22 cellular contexts compared by ENCODE assay signal in genomic region chr7:135420786-135421185, GRCh38.
"Had no signal": no experiment of that assay in that cellular context is flagged by ENCODE, and none has a peak within 500 bp of the region (broad histone marks: within the 10 kb centered on the region; RNA-seq: fewer than 3 reads in every experiment).

No MANE protein-coding gene starts in this region.

- H3K4me3 ChIP-seq: left lung, sigmoid colon, thoracic aorta, upper lobe of left lung had no signal

- DNase-seq: activated CD4-positive, alpha-beta T cell treated with anti-CD3 and anti-CD28 coated beads for 48 hours; activated CD4-positive, CD25-positive, alpha-beta regulatory T cell; activated CD8-positive, alpha-beta T cell treated with anti-CD3 and anti-CD28 coated beads for 36 hours; activated naive CD4-positive, alpha-beta T cell treated with anti-CD3 and anti-CD28 coated beads for 36 hours; activated naive CD8-positive, alpha-beta T cell treated with anti-CD3 and anti-CD28 coated beads, Interleukin-2, amount 50 U/mL, for 24 hours; activated T-cell treated with anti-CD3 and anti-CD28 coated beads, Interleukin-2, amount 50 U/mL, for 24 hours; caudate nucleus; effector memory CD8-positive, alpha-beta T cell; glutamatergic neuron; hypothalamus; kidney; left lung; midbrain; nephron progenitor cell; nucleus accumbens; sigmoid colon; stimulated activated CD4-positive, alpha-beta T cell treated with anti-CD3 and anti-CD28 coated beads, Interleukin-4, amount 100 ng/mL, for 24 hours; T-helper 1 cell; T-helper 9 cell; upper lobe of left lung had no signal

- H3K27ac ChIP-seq: left lung, sigmoid colon, thoracic aorta, upper lobe of left lung had no signal

- H3K4me1 ChIP-seq: left lung, sigmoid colon had no signal

- H3K27me3 ChIP-seq: left lung, sigmoid colon, upper lobe of left lung had no signal

- H3K36me3 ChIP-seq: thoracic aorta had no signal

- H3K9me3 ChIP-seq: left lung, sigmoid colon, thoracic aorta, upper lobe of left lung had no signal

- ATAC-seq: activated CD8-positive, alpha-beta T cell treated with anti-CD3 and anti-CD28 coated beads for 36 hours; activated naive CD8-positive, alpha-beta T cell treated with anti-CD3 and anti-CD28 coated beads, Interleukin-2, amount 50 U/mL, for 24 hours; effector memory CD8-positive, alpha-beta T cell; left lung; stimulated activated effector memory CD8-positive, alpha-beta T cell treated with anti-CD3 and anti-CD28 coated beads, Interleukin-12 subunit alpha, Interleukin-12 subunit beta, amount 100 ng/mL, for 72 hours had no signal
